ENCODE assay signal across 17 cellular contexts in the genomic region with DNA sequence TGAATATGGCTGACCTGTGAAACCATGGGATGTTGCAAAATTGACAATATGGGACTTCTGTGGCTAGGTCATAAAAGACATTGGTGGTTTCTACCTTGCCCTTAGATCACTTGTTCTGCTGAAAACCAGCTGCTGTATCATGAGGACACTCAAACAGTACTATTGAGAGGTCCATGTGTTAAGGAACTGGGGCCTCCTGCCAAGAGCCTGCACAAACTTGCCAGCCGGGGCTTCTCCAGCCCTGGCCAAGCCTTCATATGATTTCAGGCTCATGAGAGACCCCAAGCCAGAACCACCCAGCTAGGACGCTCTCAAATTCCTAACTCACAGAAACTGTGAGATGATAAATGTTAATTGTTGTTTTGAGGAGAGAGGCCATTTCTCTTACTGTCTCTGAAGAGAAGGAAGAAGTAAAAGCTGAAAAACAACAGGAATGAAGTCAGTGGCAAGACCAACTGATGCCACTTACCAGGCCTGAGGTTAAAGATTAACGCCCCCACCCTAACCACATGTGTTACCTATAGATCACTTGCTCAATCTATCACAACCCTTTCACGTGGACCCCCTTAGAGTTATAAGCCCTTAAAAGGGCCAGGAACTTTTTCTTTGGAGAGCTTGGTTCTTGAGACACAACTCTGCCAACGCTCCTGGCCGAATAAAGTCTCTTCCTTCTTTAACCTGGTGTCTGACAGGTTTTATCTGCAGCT. TPM values are rescaled to one million over a fixed set of nuclear protein-coding genes. Genes with fewer than 3 reads are reported as not detected.
A peak's percentile ranks its signal among the peaks of the same experiment; 100 is the strongest.
DNase-seq lines count a peak whose midpoint lies in the region; TF ChIP-seq lines count a peak whose summit lies in the region.
"Had no signal": no experiment of that assay in that cellular context is flagged by ENCODE, and none has a peak within 500 bp of the region (broad histone marks: within the 10 kb centered on the region; RNA-seq: fewer than 3 reads in every experiment).

No MANE protein-coding gene starts in this region.

- peak overlapping the region in 4 of 7 donors; percentile 12 to 57 (median 32) for H3K27ac Mint-ChIP-seq in CD4-positive, alpha-beta memory T cell
- H3K27ac Mint-ChIP-seq in CD8-positive, alpha-beta memory T cell, result peak overlapping the region in 5 of 8 donors; percentile 12 to 55 (median 33)
- H3K27ac Mint-ChIP-seq in neural crest cell (ENCODE audit: unreplicated experiment), result no peak overlapping the region

- no peak for DNase-seq in CD4-positive, alpha-beta memory T cell
- no peak for DNase-seq in CD8-positive, alpha-beta memory T cell
- no peak for DNase-seq in RWPE1 (ENCODE audit: low spot score)
- no peak for DNase-seq in neural crest cell (ENCODE audit: low read depth, low spot score)
- no peak for DNase-seq in Peyer's patch
- DNase-seq in NCI-H345 (lab: John Stamatoyannopoulos, UW), result no peak
- DNase-seq in NCI-H2029 (lab: John Stamatoyannopoulos, UW), result no peak
- no peak for DNase-seq in testis
- DNase-seq: Calu3, GDM1, NCI-H1092, NCI-H146, NCI-H2081 treated with DMSO at 0.1 percent for 48 hours, NCI-H524 treated with DMSO at 0.1 percent for 48 hours, RPMI8226, SJCRH30 had no signal

- H3K27ac ChIP-seq in CD4-positive, alpha-beta memory T cell (ENCODE audit: low read depth, low read length), result no peak overlapping the region
- H3K27ac ChIP-seq in CD8-positive, alpha-beta memory T cell (ENCODE audit: low read depth, low read length), result no peak overlapping the region
- H3K27ac ChIP-seq in RWPE1, result peak overlapping the region; percentile 27; the same call in 1 of the 2 replicates
- no peak overlapping the region for H3K27ac ChIP-seq in Peyer's patch
- no peak overlapping the region for H3K27ac ChIP-seq in testis
- H3K27ac ChIP-seq: KMS-11, SJCRH30 had no signal

- POLR2A ChIA-PET in CD4-positive, alpha-beta memory T cell (lab: Charles Lee; ENCODE audit: partially characterized antibody), result interaction anchor here (1.5 to 8.6 kb wide), 3 partner anchors 17 to 83 kb away, joined by 3 to 70 read pairs (median 3); partner anchors contain the start of genes GALE, LYPLA2 and RPL11
- POLR2A ChIA-PET in CD8-positive, alpha-beta memory T cell (lab: Charles Lee), result interaction anchor here (0.6 to 1.5 kb wide), 3 partner anchors 22 to 59 kb away, joined by 3 to 12 read pairs (median 3); partner anchors contain the start of gene HMGCL
- POLR2A ChIA-PET in RWPE1 (lab: Yijun Ruan, JAX; ENCODE audit: low non-redundant PET), result no interaction called here

- H3K9me3 ChIP-seq in CD4-positive, alpha-beta memory T cell (ENCODE audit: control insufficient read depth in 1 of 2, low read length in 2 of 2), result no peaks in the 10 kb centered on the region
- no peaks in the 10 kb centered on the region for H3K9me3 ChIP-seq in CD8-positive, alpha-beta memory T cell (ENCODE audit: low read length)
- no peaks in the 10 kb centered on the region for H3K9me3 ChIP-seq in Peyer's patch
- no peaks in the 10 kb centered on the region for H3K9me3 ChIP-seq in testis
- H3K9me3 ChIP-seq: SJCRH30 had no signal

- intact Hi-C loops in CD4-positive, alpha-beta memory T cell (cut with micrococcal nuclease), result no loop called here
- intact Hi-C loops in testis (cut with DNase I; ENCODE audit: low total_unique reads), result no loop called here

- TF ChIP-seq POLR2A in Peyer's patch (IDR thresholded peaks at IDR 0.05), result no peak
- no peak for TF ChIP-seq POLR2A in testis (IDR thresholded peaks at IDR 0.05)

- TF ChIP-seq CTCF in RWPE1 (conservative IDR thresholded peaks at IDR 0.05; ENCODE audit: low read depth), result no peak
- TF ChIP-seq CTCF in neural crest cell (conservative IDR thresholded peaks at IDR 0.05), result no peak
- TF ChIP-seq CTCF in Peyer's patch (IDR thresholded peaks at IDR 0.05), result no peak
- TF ChIP-seq CTCF in testis (IDR thresholded peaks at IDR 0.05), result no peak

- CTCF ChIA-PET in CD4-positive, alpha-beta memory T cell (lab: Charles Lee; ENCODE audit: partially characterized antibody), result interaction anchor here (0.6 to 1.5 kb wide), 6 partner anchors 12 to 142 kb away, joined by 3 to 4 read pairs (median 4); partner anchors contain the start of gene LYPLA2
- CTCF ChIA-PET in CD8-positive, alpha-beta memory T cell (lab: Charles Lee), result interaction anchor here (0.8 to 2.2 kb wide), 4 partner anchors 27 to 142 kb away, joined by 3 to 6 read pairs (median 4); partner anchors contain the start of gene GALE
- CTCF ChIA-PET in RWPE1 (lab: Yijun Ruan, JAX), result interaction anchor here (0.6 kb wide), 2 partner anchors 81 to 439 kb away, joined by 6 read pairs; no protein-coding TSS in a partner anchor

- peaks cover 8 to 26% (median 14%) of the 10 kb centered on the region in 4 donors for H3K4me1 Mint-ChIP-seq in CD4-positive, alpha-beta memory T cell
- peaks cover 19 to 41% (median 40%) of the 10 kb centered on the region in 3 donors for H3K4me1 Mint-ChIP-seq in CD8-positive, alpha-beta memory T cell
- peaks cover 15% of the 10 kb centered on the region for H3K4me1 Mint-ChIP-seq in neural crest cell

- peaks cover 0 to 12% of the 10 kb centered on the region in 2 donors for H3K36me3 Mint-ChIP-seq in CD4-positive, alpha-beta memory T cell
- peaks cover 0 to 11% (median 1%) of the 10 kb centered on the region in 3 donors for H3K36me3 Mint-ChIP-seq in CD8-positive, alpha-beta memory T cell
- no peaks in the 10 kb centered on the region for H3K36me3 Mint-ChIP-seq in neural crest cell (ENCODE audit: low read depth)

- no peaks in the 10 kb centered on the region for H3K36me3 ChIP-seq in CD4-positive, alpha-beta memory T cell (ENCODE audit: insufficient read depth, low read length)
- no peaks in the 10 kb centered on the region for H3K36me3 ChIP-seq in CD8-positive, alpha-beta memory T cell (ENCODE audit: insufficient read depth, low read length)
- H3K36me3 ChIP-seq in Peyer's patch (no peaks in the 10 kb centered on the region), testis (ENCODE audit: low read depth, missing control alignments) (no peaks in the 10 kb centered on the region)
- H3K36me3 ChIP-seq: SJCRH30 had no signal

- H3K27me3 ChIP-seq in CD4-positive, alpha-beta memory T cell (ENCODE audit: insufficient read depth, low read length), result no peaks in the 10 kb centered on the region
- no peaks in the 10 kb centered on the region for H3K27me3 ChIP-seq in CD8-positive, alpha-beta memory T cell (ENCODE audit: insufficient read depth, low read length, poor library complexity, severe bottlenecking)
- H3K27me3 ChIP-seq in Peyer's patch, result no peaks in the 10 kb centered on the region
- no peaks in the 10 kb centered on the region for H3K27me3 ChIP-seq in testis
- H3K27me3 ChIP-seq: SJCRH30 had no signal

- WGBS in testis, 2 donors, result 83 to 85% methylated on average over 6 of the region's 6 CpGs

- no peaks in the 10 kb centered on the region for H3K9me3 Mint-ChIP-seq in CD4-positive, alpha-beta memory T cell
- no peaks in the 10 kb centered on the region for H3K9me3 Mint-ChIP-seq in CD8-positive, alpha-beta memory T cell
- no peaks in the 10 kb centered on the region for H3K9me3 Mint-ChIP-seq in neural crest cell

- H3K4me3 Mint-ChIP-seq in CD4-positive, alpha-beta memory T cell, result no peak overlapping the region
- H3K4me3 Mint-ChIP-seq in CD8-positive, alpha-beta memory T cell, result peak overlapping the region in 1 of 7 donors; percentile 4
- H3K4me3 Mint-ChIP-seq in neural crest cell, result peak overlapping the region; percentile 77

- no peak overlapping the region for H3K4me3 ChIP-seq in CD4-positive, alpha-beta memory T cell (ENCODE audit: low read length in 2 of 2)
- H3K4me3 ChIP-seq in CD8-positive, alpha-beta memory T cell (ENCODE audit: low read length), result no peak overlapping the region
- no peak overlapping the region for H3K4me3 ChIP-seq in Peyer's patch
- H3K4me3 ChIP-seq in testis, result no peak overlapping the region
- H3K4me3 ChIP-seq: SJCRH30 had no signal

- H3K4me1 ChIP-seq in CD4-positive, alpha-beta memory T cell (ENCODE audit: insufficient read depth, low read length), result peaks cover 19% of the 10 kb centered on the region
- H3K4me1 ChIP-seq in CD8-positive, alpha-beta memory T cell (ENCODE audit: insufficient read depth, low read length), result peaks cover 20% of the 10 kb centered on the region
- H3K4me1 ChIP-seq in Peyer's patch (peaks cover 0 to 25% (median 0%) of the 10 kb centered on the region in 4 donors), testis (peaks cover 19% of the 10 kb centered on the region)

- no peaks in the 10 kb centered on the region for H3K27me3 Mint-ChIP-seq in CD4-positive, alpha-beta memory T cell
- H3K27me3 Mint-ChIP-seq in CD8-positive, alpha-beta memory T cell, result no peaks in the 10 kb centered on the region
- no peaks in the 10 kb centered on the region for H3K27me3 Mint-ChIP-seq in neural crest cell (ENCODE audit: low read depth)

RNA-seq across cellular contexts. Expression of gene PITHD1, which starts 3.9 kb away (rescaled TPM):
- total RNA-seq in CD4-positive, alpha-beta memory T cell, result 10 to 100 TPM; 78.3 to 82.1 TPM
- polyA plus RNA-seq in CD4-positive, alpha-beta memory T cell, result 10 to 100 TPM; 65.3 to 82.2 TPM
- 100 to 1,000 TPM; 105 TPM for total RNA-seq in CD8-positive, alpha-beta memory T cell
- 68.5 TPM for polyA plus RNA-seq in CD8-positive, alpha-beta memory T cell
- total RNA-seq in neural crest cell, result 54.8 and 57.5 TPM in 2 replicates
- total RNA-seq in Peyer's patch, result 10 to 100 TPM; 19.4 to 47.0 (median 30.1) TPM
- 10 to 100 TPM; 83.7 to 89.9 TPM for total RNA-seq in testis
- polyA plus RNA-seq in testis (ENCODE audit: insufficient read depth, low read depth, low replicate concordance), result 99.3 TPM

RNA-seq across cellular contexts. Expression of gene LYPLA2, which starts 16.6 kb away (rescaled TPM):
- total RNA-seq in CD4-positive, alpha-beta memory T cell, result 10 to 100 TPM; 52.6 to 55.8 TPM
- 100 to 1,000 TPM; 110 to 151 TPM for polyA plus RNA-seq in CD4-positive, alpha-beta memory T cell
- 100 to 1,000 TPM in 1 of 2 experiments, 10 to 100 TPM in 1; 99.9 to 100 TPM for total RNA-seq in CD8-positive, alpha-beta memory T cell
- 109 TPM for polyA plus RNA-seq in CD8-positive, alpha-beta memory T cell
- total RNA-seq in neural crest cell, result 88.9 and 89.6 TPM in 2 replicates
- 100 to 1,000 TPM in 2 of 4 donors, 10 to 100 TPM in 2; 47.0 to 117 (median 105) TPM for total RNA-seq in Peyer's patch
- 10 to 100 TPM; 46.5 to 47.8 TPM for total RNA-seq in testis
- polyA plus RNA-seq in testis (ENCODE audit: insufficient read depth, low read depth, low replicate concordance), result 36.1 TPM

RNA-seq across cellular contexts. Expression of gene GALE, which starts 26.2 kb away (rescaled TPM):
- 10 to 100 TPM; 11.2 to 12.0 TPM for total RNA-seq in CD4-positive, alpha-beta memory T cell
- polyA plus RNA-seq in CD4-positive, alpha-beta memory T cell, result 10 to 100 TPM; 13.8 to 15.9 TPM
- total RNA-seq in CD8-positive, alpha-beta memory T cell, result 10 to 100 TPM; 50.5 to 55.3 TPM
- 17.2 TPM for polyA plus RNA-seq in CD8-positive, alpha-beta memory T cell
- total RNA-seq in neural crest cell (47.1 and 47.2 TPM in 2 replicates), Peyer's patch (100 to 1,000 TPM in 2 of 4 donors, 10 to 100 TPM in 2; 58.6 to 137 (median 107) TPM), testis (10 to 100 TPM; 23.2 to 26.1 TPM)
- 18.7 TPM for polyA plus RNA-seq in testis (ENCODE audit: insufficient read depth, low read depth, low replicate concordance)

RNA-seq across cellular contexts. Expression of gene ELOA, which starts 31.1 kb away (rescaled TPM):
- total RNA-seq in CD4-positive, alpha-beta memory T cell, result 10 to 100 TPM; 28.3 to 31.7 TPM
- polyA plus RNA-seq in CD4-positive, alpha-beta memory T cell, result 10 to 100 TPM; 17.1 to 32.4 TPM
- total RNA-seq in CD8-positive, alpha-beta memory T cell, result 10 to 100 TPM; 64.1 to 69.0 TPM
- 32.3 TPM for polyA plus RNA-seq in CD8-positive, alpha-beta memory T cell
- total RNA-seq in neural crest cell (43.1 and 45.8 TPM in 2 replicates), Peyer's patch (10 to 100 TPM; 26.3 to 43.7 (median 31.2) TPM), testis (10 to 100 TPM; 38.7 to 41.9 TPM)
- polyA plus RNA-seq in testis (ENCODE audit: insufficient read depth, low read depth, low replicate concordance), result 51.3 TPM

RNA-seq across cellular contexts. Expression of gene HMGCL, which starts 50.9 kb away (rescaled TPM):
- 10 to 100 TPM; 36.3 to 38.5 TPM for total RNA-seq in CD4-positive, alpha-beta memory T cell
- polyA plus RNA-seq in CD4-positive, alpha-beta memory T cell, result 10 to 100 TPM; 27.8 to 32.3 TPM
- 10 to 100 TPM; 24.7 to 25.3 TPM for total RNA-seq in CD8-positive, alpha-beta memory T cell
- polyA plus RNA-seq in CD8-positive, alpha-beta memory T cell, result 28.0 TPM
- total RNA-seq in neural crest cell (15.6 and 17.4 TPM in 2 replicates), Peyer's patch (10 to 100 TPM; 24.8 to 74.3 (median 64.6) TPM), testis (10 to 100 TPM; 48.2 to 54.3 TPM)
- polyA plus RNA-seq in testis (ENCODE audit: insufficient read depth, low read depth, low replicate concordance), result 38.8 TPM
